Comparison of ENCODE assay signal across 28 cellular contexts in the genomic region with DNA sequence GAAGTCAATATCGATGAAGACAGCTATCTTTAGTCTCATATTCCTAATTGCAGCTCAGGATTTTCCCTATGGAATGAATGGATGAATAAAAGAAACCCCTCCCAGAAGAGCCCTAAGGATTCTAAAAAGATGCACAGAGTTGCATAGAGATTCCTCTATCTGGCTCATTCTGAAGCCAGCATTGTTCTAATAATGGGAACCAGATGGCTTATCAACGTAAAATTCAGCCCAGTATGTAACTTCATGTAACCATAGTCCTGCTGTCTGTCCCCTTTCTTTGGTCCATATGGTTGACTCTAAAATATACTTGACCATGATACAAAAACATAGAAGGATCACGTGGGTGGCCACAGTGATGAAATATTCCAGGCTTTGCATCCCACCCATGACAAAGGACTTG.
"Had no signal": no experiment of that assay in that cellular context is flagged by ENCODE, and none has a peak within 500 bp of the region (broad histone marks: within the 10 kb centered on the region; RNA-seq: fewer than 3 reads in every experiment).

No MANE protein-coding gene starts in this region.

- H3K4me1 ChIP-seq: foreskin keratinocyte had no signal

- H3K27me3 Mint-ChIP-seq: activated CD4-positive, alpha-beta memory T cell treated with anti-CD3 and anti-CD28 coated beads, Interleukin-2, amount 10 ng/mL, durations not matched to agents 7 days and 5 days; activated CD4-positive, alpha-beta T cell treated with anti-CD3 and anti-CD28 coated beads, Interleukin-2, amount 10 ng/mL, durations not matched to agents 7 days and 5 days; activated naive CD8-positive, alpha-beta T cell; activated T-cell treated with anti-CD3 and anti-CD28 coated beads, Interleukin-2, amount 50 U/mL, for 24 hours; central memory CD8-positive, alpha-beta T cell; dendritic cell treated with granulocyte-macrophage colony-stimulating factor and Interleukin-4, amounts not matched to agents 40 ng/mL and 50 ng/mL, for 4 days; T-helper 17 cell had no signal

- H3K4me3 Mint-ChIP-seq: activated CD4-positive, alpha-beta memory T cell treated with anti-CD3 and anti-CD28 coated beads, Interleukin-2, amount 10 ng/mL, durations not matched to agents 7 days and 5 days; activated CD4-positive, alpha-beta T cell treated with anti-CD3 and anti-CD28 coated beads, Interleukin-2, amount 10 ng/mL, durations not matched to agents 7 days and 5 days; activated naive CD8-positive, alpha-beta T cell; activated T-cell treated with anti-CD3 and anti-CD28 coated beads, Interleukin-2, amount 50 U/mL, for 24 hours; activated T-cell treated with anti-CD3 and anti-CD28 coated beads, Interleukin-2, amount 50 U/mL, for 72 hours; central memory CD8-positive, alpha-beta T cell; dendritic cell treated with granulocyte-macrophage colony-stimulating factor and Interleukin-4, amounts not matched to agents 40 ng/mL and 50 ng/mL, for 4 days; endodermal cell; T-helper 17 cell; T-helper 2 cell treated with Interferon-gamma antibody and Interleukin-4, amounts not matched to agents 5 μg/mL and 100 μg/mL, for 36 hours had no signal

- H3K27me3 ChIP-seq: brain microvascular endothelial cell, dorsolateral prefrontal cortex, foreskin keratinocyte, gastrocnemius medialis had no signal

- ATAC-seq: activated T-cell treated with anti-CD3 and anti-CD28 coated beads, Interleukin-2, amount 50 U/mL, for 72 hours; gastrocnemius medialis; T-helper 17 cell had no signal

- H3K27ac ChIP-seq: brain microvascular endothelial cell, coronary artery, dorsolateral prefrontal cortex, foreskin keratinocyte, gastrocnemius medialis had no signal

- H3K36me3 Mint-ChIP-seq: activated naive CD8-positive, alpha-beta T cell had no signal

- H3K9me3 ChIP-seq: gastrocnemius medialis had no signal

- DNase-seq: activated CD4-positive, alpha-beta memory T cell treated with anti-CD3 and anti-CD28 coated beads, Interleukin-2, amount 10 ng/mL, durations not matched to agents 7 days and 5 days; activated CD4-positive, alpha-beta T cell treated with anti-CD3 and anti-CD28 coated beads for 1 hour; activated CD4-positive, alpha-beta T cell treated with anti-CD3 and anti-CD28 coated beads for 4 hours; activated CD4-positive, alpha-beta T cell treated with anti-CD3 and anti-CD28 coated beads, Interleukin-2, amount 10 ng/mL, durations not matched to agents 7 days and 5 days; activated CD4-positive, alpha-beta T cell treated with anti-CD3 and anti-CD28 coated beads, Interleukin-2, amount 50 U/mL, for 4 hours; activated CD4-positive, CD25-positive, alpha-beta regulatory T cell; activated CD8-positive, alpha-beta memory T cell treated with anti-CD3 and anti-CD28 coated beads, Interleukin-2, amount 50 U/mL, for 48 hours; activated gamma-delta T cell; activated naive CD4-positive, alpha-beta T cell treated with anti-CD3 and anti-CD28 coated beads, Interleukin-2, amount 50 U/mL, for 16 hours; activated naive CD4-positive, alpha-beta T cell treated with Interleukin-2 at 50 U/mL for 16 hours; activated T-cell treated with anti-CD3 and anti-CD28 coated beads for 4 hours; activated T-cell treated with anti-CD3 and anti-CD28 coated beads, Interleukin-2, amount 50 U/mL, for 24 hours; activated T-cell treated with anti-CD3 and anti-CD28 coated beads, Interleukin-2, amount 50 U/mL, for 72 hours; amniotic stem cell; anterior cingulate cortex; brain microvascular endothelial cell; dorsolateral prefrontal cortex; effector memory CD4-positive, alpha-beta T cell; endodermal cell; gastrocnemius medialis; T-helper 1 cell; T-helper 17 cell had no signal

- H3K36me3 ChIP-seq: brain microvascular endothelial cell, gastrocnemius medialis had no signal

- H3K9me3 Mint-ChIP-seq: activated T-cell treated with anti-CD3 and anti-CD28 coated beads, Interleukin-2, amount 50 U/mL, for 72 hours; dendritic cell treated with granulocyte-macrophage colony-stimulating factor and Interleukin-4, amounts not matched to agents 40 ng/mL and 50 ng/mL, for 4 days; endodermal cell had no signal

- H3K4me3 ChIP-seq: coronary artery, dorsolateral prefrontal cortex, gastrocnemius medialis had no signal

- H3K27ac Mint-ChIP-seq: activated CD4-positive, alpha-beta memory T cell treated with anti-CD3 and anti-CD28 coated beads, Interleukin-2, amount 10 ng/mL, durations not matched to agents 7 days and 5 days; activated CD4-positive, alpha-beta T cell treated with anti-CD3 and anti-CD28 coated beads, Interleukin-2, amount 10 ng/mL, durations not matched to agents 7 days and 5 days; activated naive CD8-positive, alpha-beta T cell; activated T-cell treated with anti-CD3 and anti-CD28 coated beads, Interleukin-2, amount 50 U/mL, for 24 hours; activated T-cell treated with anti-CD3 and anti-CD28 coated beads, Interleukin-2, amount 50 U/mL, for 72 hours; dendritic cell treated with granulocyte-macrophage colony-stimulating factor and Interleukin-4, amounts not matched to agents 40 ng/mL and 50 ng/mL, for 4 days; endodermal cell; T-helper 17 cell; T-helper 2 cell treated with Interferon-gamma antibody and Interleukin-4, amounts not matched to agents 5 μg/mL and 100 μg/mL, for 36 hours had no signal

- H3K4me1 Mint-ChIP-seq: activated CD4-positive, alpha-beta memory T cell treated with anti-CD3 and anti-CD28 coated beads, Interleukin-2, amount 10 ng/mL, durations not matched to agents 7 days and 5 days; activated CD4-positive, alpha-beta T cell treated with anti-CD3 and anti-CD28 coated beads, Interleukin-2, amount 10 ng/mL, durations not matched to agents 7 days and 5 days; central memory CD8-positive, alpha-beta T cell; T-helper 17 cell had no signal
